22 cellular contexts compared by ENCODE assay signal in the genomic region with DNA sequence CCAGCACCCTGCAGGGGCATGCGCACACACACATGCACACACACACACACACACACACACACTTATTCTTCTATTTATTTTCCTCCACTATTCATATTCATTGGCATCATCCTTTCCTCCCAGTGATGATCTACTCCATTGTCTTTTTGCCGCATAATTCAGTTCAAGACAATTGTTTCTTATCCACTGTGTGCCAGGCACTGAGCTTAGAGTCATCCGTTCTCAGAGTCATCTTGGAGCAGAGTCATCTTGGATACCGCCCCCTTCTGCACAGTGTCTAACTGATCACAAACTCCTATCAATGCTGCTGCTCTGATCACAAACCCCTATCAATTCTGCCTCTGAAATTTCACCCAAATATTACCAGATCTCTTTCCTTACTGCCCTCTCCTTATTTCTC.
DNase-seq lines count a peak whose midpoint lies in the region; ATAC-seq and TF ChIP-seq lines count a peak whose summit lies in the region.
"Had no signal": no experiment of that assay in that cellular context is flagged by ENCODE, and none has a peak within 500 bp of the region (broad histone marks: within the 10 kb centered on the region; RNA-seq: fewer than 3 reads in every experiment).

No MANE protein-coding gene starts in this region.

- H3K27me3 ChIP-seq in dorsolateral prefrontal cortex: peaks cover 0 to 2% (median 0%) of the 10 kb centered on the region in 45 donors
- H3K27me3 ChIP-seq: BLaER1, Peyer's patch had no signal

- ATAC-seq in GM18870 (IDR thresholded peaks at IDR 0.05; ENCODE audit: unreplicated experiment): no peak
- ATAC-seq: HepG2, K562 had no signal

- peak overlapping the region in 56 of 59 donors; percentile 8 to 92 (median 82) for H3K27ac ChIP-seq in dorsolateral prefrontal cortex
- H3K27ac ChIP-seq: BLaER1, Peyer's patch had no signal

- peak in 3 of 10 donors; percentile 41 to 64 (median 44) for DNase-seq in dorsolateral prefrontal cortex
- peak in 27 of 51 donors; percentile 1 to 82 (median 29) for DNase-seq in hypothalamus (lab: John Stamatoyannopoulos, UW)
- peak; percentile 12 for DNase-seq in occipital lobe (lab: John Stamatoyannopoulos, UW)
- no peak for DNase-seq in DMS79 (lab: John Stamatoyannopoulos, UW)
- DNase-seq in cardiac septum (ENCODE audit: low spot score): no peak
- DNase-seq in DMS53 (lab: John Stamatoyannopoulos, UW): no peak
- DNase-seq: CD4-positive, alpha-beta T cell; COR-L47; DMS 273 treated with DMSO at 0.1 percent for 48 hours; H7; HFFc6; MM.1S; NCI-H1048; NCI-H1417 treated with DMSO at 0.1 percent for 48 hours; NCI-H187; NCI-H446; NCI-H526; Peyer's patch had no signal

- intact Hi-C loops in dorsolateral prefrontal cortex (cut with DNase I) (loop anchor here in 1 of 2 donors (2.0 to 5.0 kb wide), 2 partner anchors 20 to 97 kb away; no protein-coding TSS in a partner anchor), cardiac septum (cut with DNase I) (no loop called here)

- H3K4me3 ChIP-seq in dorsolateral prefrontal cortex: no peak overlapping the region
- H3K4me3 ChIP-seq: BLaER1, K562, Peyer's patch had no signal

- TF ChIP-seq CTCF in dorsolateral prefrontal cortex (IDR thresholded peaks at IDR 0.05 in 54 of 56, conservative IDR thresholded peaks at IDR 0.05 in 2 of 56; ENCODE audit: low read depth in 1 of 56, partially characterized antibody in 56 of 56): peak in 19 of 56 donors; percentile 8 to 52 (median 23)

Comparison
In these comparisons a context has a peak if more than half of its experiments do, and no peak if none do; other contexts are left out.
1. DNase-seq: peak in hypothalamus (27 of 51) and occipital lobe (single experiment); none in DMS79 (single experiment), cardiac septum (single experiment) and DMS53 (single experiment).